24 cellular contexts compared by ENCODE assay signal in genomic region chr16:66843191-66843590, GRCh38. TPM values are rescaled to one million over a fixed set of nuclear protein-coding genes. Genes with fewer than 3 reads are reported as not detected.
DNase-seq lines count a peak whose midpoint lies in the region; ATAC-seq, FAIRE-seq and TF ChIP-seq lines count a peak whose summit lies in the region.
"Had no signal": no experiment of that assay in that cellular context is flagged by ENCODE, and none has a peak within 500 bp of the region (broad histone marks: within the 10 kb centered on the region; RNA-seq: fewer than 3 reads in every experiment).

No MANE protein-coding gene starts in this region.

- H3K36me3 ChIP-seq in HEK293 (ENCODE audit: control insufficient read depth in 2 of 2, insufficient read depth in 1 of 2, low read length in 2 of 2) (no peaks in the 10 kb centered on the region), H1 (ENCODE audit: control insufficient read depth in 2 of 4, insufficient read depth in 4 of 4, low read length in 3 of 4) (no peaks in the 10 kb centered on the region), testis (ENCODE audit: low read depth, missing control alignments) (no peaks in the 10 kb centered on the region)
- H3K36me3 ChIP-seq: lower lobe of right lung, MG63 had no signal

- no peak overlapping the region for H3K23ac ChIP-seq in H1 (ENCODE audit: insufficient read length)

- H3K4me1 Mint-ChIP-seq in activated naive CD8-positive, alpha-beta T cell treated with anti-CD3 and anti-CD28 coated beads, Interleukin-2, amount 10 ng/mL, durations not matched to agents 7 days and 5 days: peaks cover 13% of the 10 kb centered on the region
- peaks cover 6% of the 10 kb centered on the region for H3K4me1 Mint-ChIP-seq in activated naive CD8-positive, alpha-beta T cell treated with anti-CD3 and anti-CD28 coated beads, Interleukin-2, amount 50 U/mL, for 24 hours

- H2BK20ac ChIP-seq in H1 (ENCODE audit: low read length): no peak overlapping the region

- no peak for FAIRE-seq in H1 (lab: Jason Lieb, UNC)

- H3K79me1 ChIP-seq in H1 (ENCODE audit: low read depth, low read length): no peaks in the 10 kb centered on the region

- H3K4me3 ChIP-seq in HEK293 (ENCODE audit: low read depth, low read length): no peak overlapping the region
- H3K4me3 ChIP-seq in H1 (ENCODE audit: extremely low read depth in 1 of 4, insufficient read depth in 2 of 4, low read depth in 3 of 4, low read length in 4 of 4): no peak overlapping the region
- no peak overlapping the region for H3K4me3 ChIP-seq in testis
- H3K4me3 ChIP-seq: lower lobe of right lung, MG63, PC-9 had no signal

- POLR2A ChIA-PET in activated naive CD8-positive, alpha-beta T cell treated with anti-CD3 and anti-CD28 coated beads, Interleukin-2, amount 10 ng/mL, durations not matched to agents 7 days and 5 days (lab: Charles Lee): no interaction called here
- POLR2A ChIA-PET in HEK293 (lab: Yijun Ruan, JAX): interaction anchor here (2.0 kb wide), 1 partner anchor 12 kb away, joined by 7 read pairs; the partner anchor contains the start of gene NAE1
- POLR2A ChIA-PET in H1 (lab: Charles Lee; ENCODE audit: partially characterized antibody): interaction anchor here (1.0 to 3.3 kb wide), 3 partner anchors 13 to 22 kb away, joined by 3 to 26 read pairs (median 5); partner anchors contain the start of gene NAE1

- no peak for ATAC-seq in activated naive CD8-positive, alpha-beta T cell treated with anti-CD3 and anti-CD28 coated beads, Interleukin-2, amount 10 ng/mL, durations not matched to agents 7 days and 5 days (ENCODE audit: low read depth)
- no peak for ATAC-seq in activated naive CD8-positive, alpha-beta T cell treated with anti-CD3 and anti-CD28 coated beads, Interleukin-2, amount 50 U/mL, for 24 hours
- ATAC-seq in sciatic nerve (no peak), GM19467 (IDR thresholded peaks at IDR 0.05; ENCODE audit: unreplicated experiment) (no peak)
- ATAC-seq: activated naive CD4-positive, alpha-beta T cell treated with anti-CD3 and anti-CD28 coated beads, Interleukin-2, amount 50 U/mL, for 72 hours had no signal

- H2BK5ac ChIP-seq in H1 (ENCODE audit: low read depth, low read length): no peak overlapping the region

- H4K8ac ChIP-seq in H1 (ENCODE audit: extremely low read depth, insufficient read depth, low read length): no peak overlapping the region

- CTCF ChIA-PET in HEK293 (lab: Yijun Ruan, JAX): interaction anchor here (0.8 to 2.8 kb wide), 7 partner anchors 11 to 30 kb away, joined by 3 to 10 read pairs (median 4); partner anchors contain the start of gene NAE1
- CTCF ChIA-PET in H1 (lab: Charles Lee; ENCODE audit: partially characterized antibody): interaction anchor here (0.9 to 13.4 kb wide), 5 partner anchors 11 to 192 kb away, joined by 4 to 162 read pairs (median 6); partner anchors contain the start of gene NAE1

- H3K4me2 ChIP-seq in H1 (ENCODE audit: insufficient read depth in 1 of 2, low read depth in 2 of 2, low read length in 2 of 2): no peak overlapping the region; a peak in 1 of 4 replicates
- H3K4me2 ChIP-seq: PC-9 had no signal

- peak overlapping the region; percentile 4 for H3K4me3 Mint-ChIP-seq in activated naive CD8-positive, alpha-beta T cell treated with anti-CD3 and anti-CD28 coated beads, Interleukin-2, amount 10 ng/mL, durations not matched to agents 7 days and 5 days
- no peak overlapping the region for H3K4me3 Mint-ChIP-seq in activated naive CD8-positive, alpha-beta T cell treated with anti-CD3 and anti-CD28 coated beads, Interleukin-2, amount 50 U/mL, for 24 hours
- H3K4me3 Mint-ChIP-seq: activated CD4-positive, alpha-beta memory T cell treated with anti-CD3 and anti-CD28 coated beads, Interleukin-2, amount 10 ng/mL, durations not matched to agents 7 days and 5 days; HFFc6 had no signal

- H3K36me3 Mint-ChIP-seq in activated naive CD8-positive, alpha-beta T cell treated with anti-CD3 and anti-CD28 coated beads, Interleukin-2, amount 10 ng/mL, durations not matched to agents 7 days and 5 days: no peaks in the 10 kb centered on the region
- no peaks in the 10 kb centered on the region for H3K36me3 Mint-ChIP-seq in activated naive CD8-positive, alpha-beta T cell treated with anti-CD3 and anti-CD28 coated beads, Interleukin-2, amount 50 U/mL, for 24 hours (ENCODE audit: low read depth)
- H3K36me3 Mint-ChIP-seq: CD4-positive, alpha-beta memory T cell had no signal

- no peak overlapping the region for H3K18ac ChIP-seq in H1 (ENCODE audit: extremely low read depth, low read length)

- H2BK15ac ChIP-seq in H1 (ENCODE audit: low read length): 0 out of 2 replicates have a peak overlapping the region, but pooled peaks have one; percentile 23

- TF ChIP-seq EP300 in H1 (IDR thresholded peaks at IDR 0.05; ENCODE audit: borderline replicate concordance in 1 of 2, low read depth in 2 of 2, low read length in 2 of 2): no peak

- H2BK120ac ChIP-seq in H1 (replicated peaks; ENCODE audit: low read depth, low read length): no peak overlapping the region

- DNase-seq in activated naive CD8-positive, alpha-beta T cell treated with anti-CD3 and anti-CD28 coated beads, Interleukin-2, amount 10 ng/mL, durations not matched to agents 7 days and 5 days: no peak
- DNase-seq in activated naive CD8-positive, alpha-beta T cell treated with anti-CD3 and anti-CD28 coated beads, Interleukin-2, amount 50 U/mL, for 24 hours: no peak
- DNase-seq in H1 (ENCODE audit: low read depth in 1 of 2, low spot score in 2 of 2) (no peak), sciatic nerve (ENCODE audit: low spot score) (peak; percentile 30), testis (no peak)
- DNase-seq: activated B cell treated with CpG ODN at 0.5 μM for 24 hours; activated CD4-positive, alpha-beta memory T cell treated with anti-CD3 and anti-CD28 coated beads, Interleukin-2, amount 10 ng/mL, durations not matched to agents 7 days and 5 days; CD4-positive, alpha-beta memory T cell; DMS153; HFFc6; kidney glomerular epithelial cell; lower lobe of right lung; NCI-H1417 treated with DMSO at 0.1 percent for 48 hours; NCI-H2107; NCI-H446 treated with DMSO at 0.1 percent for 48 hours; PC-9; retina; stimulated activated CD4-positive, alpha-beta T cell treated with anti-CD3 and anti-CD28 coated beads, Interleukin-4, amount 100 ng/mL, for 24 hours; stimulated activated naive CD4-positive, alpha-beta T cell had no signal

- intact Hi-C loops in sciatic nerve (cut with DNase I) (no loop called here), testis (cut with DNase I; ENCODE audit: low total_unique reads) (no loop called here)

- H3K9me3 ChIP-seq in HEK293 (ENCODE audit: control insufficient read depth, insufficient read depth, low read depth, low read length) (no peaks in the 10 kb centered on the region), H1 (ENCODE audit: insufficient read depth in 2 of 2, low read depth in 1 of 2, low read length in 1 of 2) (no peaks in the 10 kb centered on the region), testis (no peaks in the 10 kb centered on the region)
- H3K9me3 ChIP-seq: lower lobe of right lung, MG63 had no signal

- H4K91ac ChIP-seq in H1 (replicated peaks; ENCODE audit: insufficient read length, low read length): no peak overlapping the region

- peaks cover 12% of the 10 kb centered on the region for H3K23me2 ChIP-seq in H1 (ENCODE audit: low read depth, low read length)

- H3K27ac Mint-ChIP-seq in activated naive CD8-positive, alpha-beta T cell treated with anti-CD3 and anti-CD28 coated beads, Interleukin-2, amount 10 ng/mL, durations not matched to agents 7 days and 5 days: no peak overlapping the region
- no peak overlapping the region for H3K27ac Mint-ChIP-seq in activated naive CD8-positive, alpha-beta T cell treated with anti-CD3 and anti-CD28 coated beads, Interleukin-2, amount 50 U/mL, for 24 hours
- H3K27ac Mint-ChIP-seq: activated B cell treated with CpG ODN at 0.5 μM for 24 hours; activated CD4-positive, alpha-beta memory T cell treated with anti-CD3 and anti-CD28 coated beads, Interleukin-2, amount 10 ng/mL, durations not matched to agents 7 days and 5 days; CD4-positive, alpha-beta memory T cell; HFFc6 had no signal

- H2AK5ac ChIP-seq in H1 (ENCODE audit: low read depth, low read length): no peak overlapping the region

- no peak overlapping the region for H2AFZ ChIP-seq in H1 (ENCODE audit: low read length)
- H2AFZ ChIP-seq: PC-9 had no signal

- peaks cover 0 to 3% of the 10 kb centered on the region in 2 experiments for H4K20me1 ChIP-seq in H1 (replicated peaks in 1 of 2; ENCODE audit: control insufficient read depth in 1 of 2, insufficient read depth in 2 of 2, low read length in 2 of 2)

- H3K9ac ChIP-seq in H1 (replicated peaks in 1 of 4; ENCODE audit: extremely low read depth in 1 of 4, low read depth in 3 of 4, low read length in 3 of 4): no peak overlapping the region

- peaks cover 66% of the 10 kb centered on the region for H3K27me3 Mint-ChIP-seq in activated naive CD8-positive, alpha-beta T cell treated with anti-CD3 and anti-CD28 coated beads, Interleukin-2, amount 10 ng/mL, durations not matched to agents 7 days and 5 days
- peaks cover 43% of the 10 kb centered on the region for H3K27me3 Mint-ChIP-seq in activated naive CD8-positive, alpha-beta T cell treated with anti-CD3 and anti-CD28 coated beads, Interleukin-2, amount 50 U/mL, for 24 hours

- H2BK12ac ChIP-seq in H1 (ENCODE audit: low read depth, low read length): no peak overlapping the region

- TF ChIP-seq CTCF in HEK293 (tag by site-specific recombination; IDR thresholded peaks at IDR 0.05): no peak
- no peak for TF ChIP-seq CTCF in H1 (IDR thresholded peaks at IDR 0.05; ENCODE audit: control extremely low read depth in 1 of 3, insufficient read depth in 1 of 3, low read depth in 1 of 3, low read length in 3 of 3)
- TF ChIP-seq CTCF in testis (IDR thresholded peaks at IDR 0.05): no peak

- 82% methylated on average over 2 of the region's 2 CpGs; no CpG with 5 or more reads in 1 of the 2 experiments for WGBS in H1 (ENCODE audit: extremely low coverage in 1 of 2, insufficient coverage in 1 of 2, insufficient read length in 1 of 2, insufficient replicate concordance in 2 of 2, low coverage in 1 of 2, low lambda C conversion rate in 2 of 2, missing lambda C conversion rate in 1 of 2), 2 experiments
- 95 to 100% methylated on average over 2 of the region's 2 CpGs for WGBS in testis, 2 donors

- no peak overlapping the region for H3K14ac ChIP-seq in H1 (ENCODE audit: insufficient read length)

- H3K4ac ChIP-seq in H1 (replicated peaks; ENCODE audit: insufficient read length, low read depth, low read length): no peak overlapping the region

- H3K27me3 ChIP-seq in H1 (replicated peaks in 1 of 4; ENCODE audit: control insufficient read depth in 3 of 4, extremely low read depth in 1 of 4, insufficient read depth in 3 of 4, low read length in 3 of 4): peaks cover 14 to 45% (median 36%) of the 10 kb centered on the region in 4 experiments
- no peaks in the 10 kb centered on the region for H3K27me3 ChIP-seq in testis
- H3K27me3 ChIP-seq: MG63 had no signal

- H3K27ac ChIP-seq in HEK293 (ENCODE audit: extremely low read depth, low read depth, low read length) (no peak overlapping the region), H1 (ENCODE audit: low read depth, low read length) (no peak overlapping the region), testis (no peak overlapping the region)
- H3K27ac ChIP-seq: lower lobe of right lung, PC-9 had no signal

- H3K56ac ChIP-seq in H1 (replicated peaks; ENCODE audit: insufficient read length, low read depth, low read length): no peak overlapping the region

- H4K5ac ChIP-seq in H1 (ENCODE audit: insufficient read length, low read depth, low read length): no peak overlapping the region

- H3K4me1 ChIP-seq in HEK293 (ENCODE audit: control insufficient read depth, insufficient read depth, low read length) (no peaks in the 10 kb centered on the region), H1 (replicated peaks in 1 of 4; ENCODE audit: control insufficient read depth in 3 of 4, insufficient read depth in 4 of 4, low read length in 3 of 4) (peaks cover 0 to 2% (median 0%) of the 10 kb centered on the region in 4 experiments; a peak in 3 of 7 replicates), testis (no peaks in the 10 kb centered on the region)

- TF ChIP-seq POLR2A in H1 (IDR thresholded peaks at IDR 0.05; ENCODE audit: control extremely low read depth in 1 of 2, low read depth in 2 of 2, low read length in 2 of 2): no peak
- no peak for TF ChIP-seq POLR2A in testis (IDR thresholded peaks at IDR 0.05)

- peaks cover 2% of the 10 kb centered on the region for H3K9me3 Mint-ChIP-seq in activated naive CD8-positive, alpha-beta T cell treated with anti-CD3 and anti-CD28 coated beads, Interleukin-2, amount 10 ng/mL, durations not matched to agents 7 days and 5 days
- no peaks in the 10 kb centered on the region for H3K9me3 Mint-ChIP-seq in activated naive CD8-positive, alpha-beta T cell treated with anti-CD3 and anti-CD28 coated beads, Interleukin-2, amount 50 U/mL, for 24 hours
- H3K9me3 Mint-ChIP-seq: activated B cell treated with CpG ODN at 0.5 μM for 24 hours; activated CD4-positive, alpha-beta memory T cell treated with anti-CD3 and anti-CD28 coated beads, Interleukin-2, amount 10 ng/mL, durations not matched to agents 7 days and 5 days; activated naive CD4-positive, alpha-beta T cell treated with anti-CD3 and anti-CD28 coated beads, Interleukin-2, amount 50 U/mL, for 72 hours; CD4-positive, alpha-beta memory T cell had no signal

- no peak for TF ChIP-seq RAD21 in H1 (IDR thresholded peaks at IDR 0.05 in 1 of 2, conservative IDR thresholded peaks at IDR 0.05 in 1 of 2; ENCODE audit: low read depth in 2 of 2, low read length in 2 of 2)

- no peaks in the 10 kb centered on the region for H3K79me2 ChIP-seq in H1 (ENCODE audit: control insufficient read depth in 1 of 2, insufficient read depth in 2 of 2, low read length in 2 of 2)

RNA-seq across cellular contexts. Expression of gene CA7, which starts 1.0 kb away (rescaled TPM):
- not detected for total RNA-seq in activated naive CD8-positive, alpha-beta T cell treated with anti-CD3 and anti-CD28 coated beads, Interleukin-2, amount 10 ng/mL, durations not matched to agents 7 days and 5 days
- 1.7 and 1.8 TPM in 2 replicates for total RNA-seq in H1 (2021; fragmentation: NEBNext Ultra II Directional; extraction: Animal tissue kit (Norgen Biotek cat#: 25700))
- polyA plus RNA-seq in H1 (2011; rRNA removed): 2.7 and 4.7 TPM in 2 replicates
- polyA plus RNA-seq in H1 (2011; cell fraction: cytosol; rRNA removed): 3.2 TPM
- 3.4 TPM for polyA plus RNA-seq in H1 (2011; cell fraction: nucleus; rRNA removed)
- polyA plus RNA-seq in H1 (2012, experiment 1 of 2): 0.81 to 2.5 TPM (median 2.0 TPM) in 4 replicates
- polyA plus RNA-seq in H1 (2012, experiment 2 of 2): 2.0 TPM
- polyA plus RNA-seq in H1 (2013, experiment 1 of 2): 1.6 TPM
- polyA plus RNA-seq in H1 (2013, experiment 2 of 2): 1.4 TPM
- polyA minus RNA-seq in H1 (2011; rRNA and poly(A)+ RNA removed): 2.0 and 2.6 TPM in 2 replicates
- 1.5 TPM for polyA minus RNA-seq in H1 (2011; cell fraction: cytosol; rRNA and poly(A)+ RNA removed)
- 1.00 TPM for polyA minus RNA-seq in H1 (2011; cell fraction: nucleus; rRNA and poly(A)+ RNA removed)
- not detected for total RNA-seq in sciatic nerve
- total RNA-seq in testis: 1 to 10 TPM; 1.4 to 1.9 TPM
- polyA plus RNA-seq in testis (ENCODE audit: insufficient read depth, low read depth, low replicate concordance): 1.2 TPM
- total RNA-seq: activated B cell treated with CpG ODN at 0.5 μM for 24 hours; activated naive CD4-positive, alpha-beta T cell treated with anti-CD3 and anti-CD28 coated beads, Interleukin-2, amount 50 U/mL, for 72 hours; CD4-positive, alpha-beta memory T cell; HFFc6; lower lobe of right lung; osteocyte; PC-9 had no signal
- polyA plus RNA-seq: CD4-positive, alpha-beta memory T cell had no signal

RNA-seq across cellular contexts. Expression of gene NAE1, which starts 12.4 kb away (rescaled TPM):
- 10 to 100 TPM; 70.7 to 77.0 TPM for total RNA-seq in activated naive CD8-positive, alpha-beta T cell treated with anti-CD3 and anti-CD28 coated beads, Interleukin-2, amount 10 ng/mL, durations not matched to agents 7 days and 5 days
- total RNA-seq in H1 (2021; fragmentation: NEBNext Ultra II Directional; extraction: Animal tissue kit (Norgen Biotek cat#: 25700)): 145 and 155 TPM in 2 replicates
- polyA plus RNA-seq in H1 (2011; rRNA removed) (30.3 and 66.6 TPM in 2 replicates), testis (ENCODE audit: insufficient read depth, low read depth, low replicate concordance) (53.7 TPM)
- 89.8 TPM for polyA plus RNA-seq in H1 (2011; cell fraction: cytosol; rRNA removed)
- 18.4 TPM for polyA plus RNA-seq in H1 (2011; cell fraction: nucleus; rRNA removed)
- 82.6 to 180 TPM (median 91.9 TPM) in 4 replicates for polyA plus RNA-seq in H1 (2012, experiment 1 of 2)
- 11.6 TPM for polyA plus RNA-seq in H1 (2012, experiment 2 of 2)
- 195 TPM for polyA plus RNA-seq in H1 (2013, experiment 1 of 2)
- polyA plus RNA-seq in H1 (2013, experiment 2 of 2): 199 TPM
- polyA minus RNA-seq in H1 (2011; rRNA and poly(A)+ RNA removed): 34.3 and 62.0 TPM in 2 replicates
- polyA minus RNA-seq in H1 (2011; cell fraction: cytosol; rRNA and poly(A)+ RNA removed): 31.3 TPM
- 54.2 TPM for polyA minus RNA-seq in H1 (2011; cell fraction: nucleus; rRNA and poly(A)+ RNA removed)
- total RNA-seq in sciatic nerve (60.6 TPM), testis (10 to 100 TPM; 72.7 to 72.8 TPM)

RNA-seq across cellular contexts. Expression of gene PDP2, which starts 37.1 kb away (rescaled TPM):
- total RNA-seq in activated naive CD8-positive, alpha-beta T cell treated with anti-CD3 and anti-CD28 coated beads, Interleukin-2, amount 10 ng/mL, durations not matched to agents 7 days and 5 days: 10 to 100 TPM; 26.6 TPM
- 36.0 and 36.5 TPM in 2 replicates for total RNA-seq in H1 (2021; fragmentation: NEBNext Ultra II Directional; extraction: Animal tissue kit (Norgen Biotek cat#: 25700))
- 10.1 and 11.7 TPM in 2 replicates for polyA plus RNA-seq in H1 (2011; rRNA removed)
- 15.6 TPM for polyA plus RNA-seq in H1 (2011; cell fraction: cytosol; rRNA removed)
- polyA plus RNA-seq in H1 (2011; cell fraction: nucleus; rRNA removed): 20.5 TPM
- 10.6 to 16.3 TPM (median 15.7 TPM) in 4 replicates for polyA plus RNA-seq in H1 (2012, experiment 1 of 2)
- polyA plus RNA-seq in H1 (2012, experiment 2 of 2): 14.4 TPM
- polyA plus RNA-seq in H1 (2013, experiment 1 of 2): 13.5 TPM
- 12.7 TPM for polyA plus RNA-seq in H1 (2013, experiment 2 of 2)
- polyA minus RNA-seq in H1 (2011; rRNA and poly(A)+ RNA removed): 97.6 and 123 TPM in 2 replicates
- 19.5 TPM for polyA minus RNA-seq in H1 (2011; cell fraction: cytosol; rRNA and poly(A)+ RNA removed)
- 28.7 TPM for polyA minus RNA-seq in H1 (2011; cell fraction: nucleus; rRNA and poly(A)+ RNA removed)
- total RNA-seq in sciatic nerve: 17.6 TPM
- total RNA-seq in testis: 10 to 100 TPM; 22.9 to 23.9 TPM
- polyA plus RNA-seq in testis (ENCODE audit: insufficient read depth, low read depth, low replicate concordance): 14.0 TPM

RNA-seq across cellular contexts. Expression of gene TERB1, which starts 41.8 kb away (rescaled TPM):
- not detected for total RNA-seq in activated naive CD8-positive, alpha-beta T cell treated with anti-CD3 and anti-CD28 coated beads, Interleukin-2, amount 10 ng/mL, durations not matched to agents 7 days and 5 days
- total RNA-seq in H1 (2021; fragmentation: NEBNext Ultra II Directional; extraction: Animal tissue kit (Norgen Biotek cat#: 25700)): not detected in 2 replicates
- polyA plus RNA-seq in H1 (2011; rRNA removed): not detected in 2 replicates
- 0.13 TPM for polyA plus RNA-seq in H1 (2011; cell fraction: cytosol; rRNA removed)
- polyA plus RNA-seq in H1 (2011; cell fraction: nucleus; rRNA removed): not detected
- polyA plus RNA-seq in H1 (2012, experiment 1 of 2): not detected in 4 replicates
- polyA plus RNA-seq in H1 (2012, experiment 2 of 2): not detected
- polyA plus RNA-seq in H1 (2013, experiment 1 of 2): not detected
- polyA plus RNA-seq in H1 (2013, experiment 2 of 2): not detected
- not detected in 2 replicates for polyA minus RNA-seq in H1 (2011; rRNA and poly(A)+ RNA removed)
- polyA minus RNA-seq in H1 (2011; cell fraction: cytosol; rRNA and poly(A)+ RNA removed): not detected
- not detected for polyA minus RNA-seq in H1 (2011; cell fraction: nucleus; rRNA and poly(A)+ RNA removed)
- total RNA-seq in sciatic nerve: 0.58 TPM
- total RNA-seq in testis: 10 to 100 TPM; 12.1 to 30.6 TPM
- polyA plus RNA-seq in testis (ENCODE audit: insufficient read depth, low read depth, low replicate concordance): 13.3 TPM
- total RNA-seq: activated B cell treated with CpG ODN at 0.5 μM for 24 hours; activated naive CD4-positive, alpha-beta T cell treated with anti-CD3 and anti-CD28 coated beads, Interleukin-2, amount 50 U/mL, for 72 hours; HFFc6; lower lobe of right lung; PC-9 had no signal
- polyA plus RNA-seq: CD4-positive, alpha-beta memory T cell had no signal
